In the genomic region with DNA sequence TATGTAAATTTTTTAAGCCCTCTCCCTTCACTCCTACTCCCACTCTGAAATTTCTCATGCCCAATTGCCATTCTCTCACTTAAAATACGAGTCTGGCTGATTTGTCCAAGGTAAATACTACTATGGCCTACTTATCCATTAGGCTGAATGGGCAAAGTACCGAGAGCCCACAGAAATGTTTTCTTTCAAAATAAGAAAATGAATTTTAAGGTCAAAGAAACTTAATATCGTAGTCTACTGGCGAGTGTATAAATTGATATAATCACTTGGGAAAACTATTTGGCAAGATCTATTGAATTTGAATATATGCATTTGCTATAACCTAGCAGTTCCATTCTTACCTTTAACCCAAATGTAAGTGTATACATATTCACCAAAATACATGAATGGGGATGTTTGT, we compare ENCODE assay signal across 9 cellular contexts. TPM values are rescaled to one million over a fixed set of nuclear protein-coding genes. Genes with fewer than 3 reads are reported as not detected.
A peak's percentile ranks its signal among the peaks of the same experiment; 100 is the strongest.
DNase-seq lines count a peak whose midpoint lies in the region; ATAC-seq and TF ChIP-seq lines count a peak whose summit lies in the region.
"Had no signal": no experiment of that assay in that cellular context is flagged by ENCODE, and none has a peak within 500 bp of the region (broad histone marks: within the 10 kb centered on the region; RNA-seq: fewer than 3 reads in every experiment).

No MANE protein-coding gene starts in this region.

- ATAC-seq in T-cell (replicated peaks in 1 of 4) = no peak
- ATAC-seq in psoas muscle = no peak
- ATAC-seq in HG02870 (IDR thresholded peaks at IDR 0.05; ENCODE audit: unreplicated experiment) = no peak
- ATAC-seq in GM18517 (IDR thresholded peaks at IDR 0.05; ENCODE audit: unreplicated experiment) = no peak

- peak overlapping the region; percentile 99 for H2AFZ ChIP-seq in fibroblast of lung (ENCODE audit: low read length)

- H3K27ac ChIP-seq in fibroblast of lung (ENCODE audit: insufficient read depth, low read length) (no peak overlapping the region), psoas muscle (no peak overlapping the region)
- H3K27ac ChIP-seq: SJSA1 had no signal

- H3K36me3 ChIP-seq in fibroblast of lung (ENCODE audit: control insufficient read depth, insufficient read depth, low read length) = no peaks in the 10 kb centered on the region
- peaks cover 2 to 4% of the 10 kb centered on the region in 2 donors for H3K36me3 ChIP-seq in psoas muscle (ENCODE audit: insufficient read depth in 1 of 2, low read depth in 1 of 2)
- H3K36me3 ChIP-seq: SJSA1 had no signal

- H3K4me1 ChIP-seq in fibroblast of lung (ENCODE audit: control insufficient read depth, extremely low read depth, insufficient read depth, low read length) (no peaks in the 10 kb centered on the region), psoas muscle (peaks cover 4% of the 10 kb centered on the region)

- WGBS in psoas muscle, 3 donors = 92 to 94% (median 94%) methylated on average over 4 of the region's 4 CpGs

- H3K79me2 ChIP-seq in fibroblast of lung (ENCODE audit: control insufficient read depth, insufficient read depth, low read length) = no peaks in the 10 kb centered on the region

- POLR2A ChIA-PET in T-cell (lab: Charles Lee) = no interaction called here

- peak overlapping the region; percentile 73; the same call in 1 of the 2 replicates for H3K4me3 ChIP-seq in GM12865 (ENCODE audit: low read depth, low read length)
- peak overlapping the region in 2 of 4 experiments; percentile 73 to 80 for H3K4me3 ChIP-seq in fibroblast of lung (replicated peaks in 1 of 4; ENCODE audit: control extremely low read depth in 1 of 4, insufficient read depth in 1 of 4, low read depth in 3 of 4, low read length in 4 of 4)
- H3K4me3 ChIP-seq in psoas muscle = peak overlapping the region; percentile 79

- no peak for DNase-seq in GM12865 (ENCODE audit: low read depth)
- DNase-seq in T-cell = no peak
- no peak for DNase-seq in fibroblast of lung (ENCODE audit: low read depth in 2 of 2)
- DNase-seq in psoas muscle = no peak
- no peak for DNase-seq in NCI-H446 treated with DMSO at 0.1 percent for 48 hours (lab: John Stamatoyannopoulos, UW)
- DNase-seq in cerebellar cortex (ENCODE audit: low spot score) = no peak

- H3K9me3 ChIP-seq in fibroblast of lung (ENCODE audit: control insufficient read depth, insufficient read depth, low read depth, low read length) = no peaks in the 10 kb centered on the region
- H3K9me3 ChIP-seq in psoas muscle = peaks cover 78% of the 10 kb centered on the region

- H3K36me3 Mint-ChIP-seq in T-cell = peaks cover 54% of the 10 kb centered on the region

- intact Hi-C loops in psoas muscle (cut with DNase I) = no loop called here

- H3K27ac Mint-ChIP-seq in T-cell = no peak overlapping the region

- no peak overlapping the region for H3K9ac ChIP-seq in fibroblast of lung (ENCODE audit: insufficient read depth, low read length)

- H3K27me3 Mint-ChIP-seq in T-cell = no peaks in the 10 kb centered on the region

- TF ChIP-seq CTCF in GM12865 (IDR thresholded peaks at IDR 0.05; ENCODE audit: insufficient read depth, low read depth, low read length, missing control alignments) (no peak), fibroblast of lung (conservative IDR thresholded peaks at IDR 0.05 in 1 of 2, IDR thresholded peaks at IDR 0.05 in 1 of 2; ENCODE audit: low read depth in 1 of 2, low read length in 2 of 2) (no peak), psoas muscle (IDR thresholded peaks at IDR 0.05) (no peak)

- peaks cover 47 to 71% (median 50%) of the 10 kb centered on the region in 3 donors for H3K9me3 Mint-ChIP-seq in T-cell

- H3K27me3 ChIP-seq in fibroblast of lung (ENCODE audit: control insufficient read depth, insufficient read depth, low read length) (no peaks in the 10 kb centered on the region), psoas muscle (ENCODE audit: insufficient read depth in 3 of 3, low read length in 2 of 3) (no peaks in the 10 kb centered on the region)
- H3K27me3 ChIP-seq: SJSA1 had no signal

- H3K4me3 Mint-ChIP-seq in T-cell = peak overlapping the region; percentile 90 to 96 (median 90)

- H3K4me1 Mint-ChIP-seq in T-cell = peaks cover 24 to 26% (median 26%) of the 10 kb centered on the region in 3 donors

- no peaks in the 10 kb centered on the region for H4K20me1 ChIP-seq in fibroblast of lung (ENCODE audit: control insufficient read depth, extremely low read depth, insufficient read depth, low read length)

- CTCF ChIA-PET in T-cell (lab: Charles Lee) = no interaction called here

- H3K4me2 ChIP-seq in fibroblast of lung (ENCODE audit: extremely low read depth, insufficient read depth, low read length) = no peak overlapping the region

RNA-seq across cellular contexts. Expression of gene ZNF404, which starts 18.6 kb away (rescaled TPM):
- total RNA-seq in T-cell = 1 to 10 TPM; 1.1 to 3.0 (median 2.4) TPM
- total RNA-seq in fibroblast of lung = 5.3 and 5.9 TPM in 2 replicates
- 2.0 and 3.8 TPM in 2 replicates for polyA plus RNA-seq in fibroblast of lung
- polyA plus RNA-seq in fibroblast of lung (2012) = 2.1 and 2.6 TPM in 2 replicates
- not detected in 2 replicates for polyA minus RNA-seq in fibroblast of lung (ENCODE audit: low replicate concordance)
- total RNA-seq in psoas muscle = 1 to 10 TPM in 2 of 4 donors, under 1 TPM in 2; 0.67 to 2.2 (median 1.3) TPM
- polyA plus RNA-seq in psoas muscle = 1 to 10 TPM in 1 of 3 donors, under 1 TPM in 2; 0.27 to 3.8 (median 0.76) TPM

RNA-seq across cellular contexts. Expression of gene ZNF45, which starts 32.7 kb away (rescaled TPM):
- total RNA-seq in T-cell (10 to 100 TPM; 12.7 to 22.2 (median 19.2) TPM), fibroblast of lung (18.5 and 22.1 TPM in 2 replicates), psoas muscle (1 to 10 TPM; 3.5 to 9.5 (median 4.9) TPM)
- polyA plus RNA-seq in fibroblast of lung (11.6 and 13.2 TPM in 2 replicates), psoas muscle (1 to 10 TPM; 2.0 to 7.2 (median 2.3) TPM)
- 6.5 and 7.8 TPM in 2 replicates for polyA plus RNA-seq in fibroblast of lung (2012)
- 16.8 and 28.5 TPM in 2 replicates for polyA minus RNA-seq in fibroblast of lung (ENCODE audit: low replicate concordance)

RNA-seq across cellular contexts. Expression of gene ZNF221, which starts 48.6 kb away (rescaled TPM):
- total RNA-seq in T-cell (1 to 10 TPM in 4 of 5 donors, under 1 TPM in 1; 0.77 to 3.0 (median 1.6) TPM), fibroblast of lung (8.5 and 15.2 TPM in 2 replicates), psoas muscle (1 to 10 TPM in 2 of 4 donors, under 1 TPM in 2; 0.54 to 2.5 (median 1.2) TPM)
- polyA plus RNA-seq in fibroblast of lung (2.3 and 2.4 TPM in 2 replicates), psoas muscle (under 1 TPM; 0.23 to 0.93 (median 0.75) TPM)
- 1.9 and 3.8 TPM in 2 replicates for polyA plus RNA-seq in fibroblast of lung (2012)
- 0.79 and 1.0 TPM in 2 replicates for polyA minus RNA-seq in fibroblast of lung (ENCODE audit: low replicate concordance)
